Comparison of ENCODE assay signal across 16 cellular contexts in genomic region chr14:70788893-70789292, GRCh38. TPM values are rescaled to one million over a fixed set of nuclear protein-coding genes. Genes with fewer than 3 reads are reported as not detected.
DNase-seq lines count a peak whose midpoint lies in the region; ATAC-seq, FAIRE-seq and TF ChIP-seq lines count a peak whose summit lies in the region.
"Had no signal": no experiment of that assay in that cellular context is flagged by ENCODE, and none has a peak within 500 bp of the region (broad histone marks: within the 10 kb centered on the region; RNA-seq: fewer than 3 reads in every experiment).

No MANE protein-coding gene starts in this region.

- no peak overlapping the region for H3K4ac ChIP-seq in H9 (ENCODE audit: low read depth, low read length)

- H3K4me3 ChIP-seq in PC-3 (ENCODE audit: low read length) (no peak overlapping the region), astrocyte (ENCODE audit: insufficient read depth, low read depth, low read length) (no peak overlapping the region)
- H3K4me3 ChIP-seq: GM23338 had no signal

- no peaks in the 10 kb centered on the region for H3K4me1 Mint-ChIP-seq in astrocyte (ENCODE audit: low read depth, unreplicated experiment)
- H3K4me1 Mint-ChIP-seq in nephron, result peaks cover 36% of the 10 kb centered on the region
- H3K4me1 Mint-ChIP-seq in H9, result no peaks in the 10 kb centered on the region
- H3K4me1 Mint-ChIP-seq: GM23338 had no signal

- H3K79me2 ChIP-seq in PC-3 (ENCODE audit: low read length) (peaks cover 80% of the 10 kb centered on the region), astrocyte (ENCODE audit: insufficient read depth, low read length) (no peaks in the 10 kb centered on the region), H9 (ENCODE audit: insufficient read depth, low read length) (no peaks in the 10 kb centered on the region; the same call in 1 of the 2 replicates)

- H3F3A ChIP-seq in PC-3 (ENCODE audit: low read length, unreplicated experiment), result no peaks in the 10 kb centered on the region

- TF ChIP-seq CTCF in PC-3 (conservative IDR thresholded peaks at IDR 0.05; ENCODE audit: low read depth, low read length) (no peak), astrocyte (IDR thresholded peaks at IDR 0.05; ENCODE audit: insufficient read depth, low read depth, low read length) (no peak), nephron (IDR thresholded peaks at IDR 0.05; ENCODE audit: unreplicated experiment in 3 of 3) (no peak), H9 (conservative IDR thresholded peaks at IDR 0.05) (no peak)

- no peak overlapping the region for H2BK5ac ChIP-seq in H9 (ENCODE audit: insufficient read length, low read length)

- peaks cover 3% of the 10 kb centered on the region for H3K79me1 ChIP-seq in H9 (ENCODE audit: insufficient read depth, low read depth, low read length, poor library complexity, severe bottlenecking)

- peaks cover 3% of the 10 kb centered on the region for H3K9me3 Mint-ChIP-seq in astrocyte (ENCODE audit: unreplicated experiment)
- H3K9me3 Mint-ChIP-seq in nephron, result no peaks in the 10 kb centered on the region
- no peaks in the 10 kb centered on the region for H3K9me3 Mint-ChIP-seq in H9
- H3K9me3 Mint-ChIP-seq: GM23338 had no signal

- no peak overlapping the region for H2AFZ ChIP-seq in PC-3 (ENCODE audit: low read length)
- no peak overlapping the region for H2AFZ ChIP-seq in astrocyte (ENCODE audit: low read depth, low read length)
- no peak overlapping the region for H2AFZ ChIP-seq in H9 (ENCODE audit: low read length)
- H2AFZ ChIP-seq: GM23338 had no signal

- POLR2A ChIA-PET in PC-3 (lab: Charles Lee; ENCODE audit: unreplicated experiment), result no interaction called here

- H2BK20ac ChIP-seq in H9 (ENCODE audit: low read depth, low read length, poor library complexity, severe bottlenecking), result no peak overlapping the region

- no peak overlapping the region for H3K18ac ChIP-seq in H9 (ENCODE audit: insufficient read length, low read depth, low read length)

- ATAC-seq in PC-3 (no peak), HG03196 (IDR thresholded peaks at IDR 0.05; ENCODE audit: unreplicated experiment) (no peak), HG03571 (IDR thresholded peaks at IDR 0.05; ENCODE audit: unreplicated experiment) (no peak), HG02852 (IDR thresholded peaks at IDR 0.05; ENCODE audit: unreplicated experiment) (no peak)
- ATAC-seq: GM23338, HepG2, Panc1 had no signal

- H3K36me3 ChIP-seq in PC-3 (ENCODE audit: low read depth, low read length) (peaks cover 26% of the 10 kb centered on the region), astrocyte (ENCODE audit: insufficient read depth, low read length) (no peaks in the 10 kb centered on the region)

- no peak overlapping the region for H4K5ac ChIP-seq in H9 (ENCODE audit: insufficient read length, low read depth, low read length)

- no peak overlapping the region for H3T11ph ChIP-seq in H9 (ENCODE audit: low read length)

- no peaks in the 10 kb centered on the region for H4K20me1 ChIP-seq in PC-3 (ENCODE audit: low read length)
- no peaks in the 10 kb centered on the region for H4K20me1 ChIP-seq in astrocyte (ENCODE audit: insufficient read depth, low read length)
- no peaks in the 10 kb centered on the region for H4K20me1 ChIP-seq in H9 (ENCODE audit: control insufficient read depth, insufficient read depth, insufficient read length)

- no peak overlapping the region for H4K8ac ChIP-seq in H9 (replicated peaks; ENCODE audit: insufficient read length, low read depth, low read length)

- DNase-seq in PC-3, result no peak
- no peak for DNase-seq in astrocyte (ENCODE audit: low read depth)
- no peak for DNase-seq in H9
- DNase-seq: COR-L47, DMS153, KG1, NCI-H1436, NCI-H2029 treated with DMSO at 0.1 percent for 48 hours, SHP77 had no signal

- WGBS in H9 (ENCODE audit: extremely low coverage, insufficient read length, low lambda C conversion rate), result no CpG with 5 or more reads among the region's 6 CpGs

- no peak overlapping the region for H4K91ac ChIP-seq in H9 (ENCODE audit: insufficient read length, low read depth, low read length)

- no peak overlapping the region for H3K14ac ChIP-seq in H9 (ENCODE audit: insufficient read depth, low read length)

- intact Hi-C loops in PC-3 (cut with micrococcal nuclease), result no loop called here

- no peak overlapping the region for H2BK120ac ChIP-seq in H9 (ENCODE audit: low read depth, low read length, poor library complexity, severe bottlenecking)

- H3K27me3 ChIP-seq in PC-3 (ENCODE audit: low read length), result no peaks in the 10 kb centered on the region
- H3K27me3 ChIP-seq in astrocyte (ENCODE audit: insufficient read depth, low read length), result no peaks in the 10 kb centered on the region
- no peaks in the 10 kb centered on the region for H3K27me3 ChIP-seq in H9 (ENCODE audit: insufficient read depth, low read length)

- H3K9ac ChIP-seq in PC-3 (ENCODE audit: low read length) (no peak overlapping the region), astrocyte (ENCODE audit: low read length) (no peak overlapping the region), H9 (ENCODE audit: extremely low read depth, insufficient read length, low read length) (no peak overlapping the region)

- H3K23ac ChIP-seq in H9 (ENCODE audit: insufficient read length, low read depth, low read length), result no peak overlapping the region

- FAIRE-seq in astrocyte (lab: Jason Lieb, UNC), result no peak
- FAIRE-seq: HepG2 had no signal

- H3K9me3 ChIP-seq in PC-3 (ENCODE audit: low read length) (no peaks in the 10 kb centered on the region), astrocyte (ENCODE audit: insufficient read depth, low read depth, low read length) (no peaks in the 10 kb centered on the region), H9 (ENCODE audit: control insufficient read depth, low read depth, low read length) (no peaks in the 10 kb centered on the region)

- no TSS peak for BruUV-seq in PC-3 (replicated peaks; lab: Mats Ljungman, UMichigan)

- H2AK5ac ChIP-seq in H9 (ENCODE audit: insufficient read length, low read length), result no peak overlapping the region

- CTCF ChIA-PET in PC-3 (lab: Charles Lee), result interaction anchor here (0.5 to 1.1 kb wide), 3 partner anchors 20 to 29 kb away, joined by 3 to 5 read pairs (median 4); partner anchors contain the start of gene MAP3K9

- peak overlapping the region; percentile 36 for H3K27ac ChIP-seq in PC-3 (ENCODE audit: low read length)
- H3K27ac ChIP-seq in astrocyte (ENCODE audit: low read depth, low read length), result no peak overlapping the region
- no peak overlapping the region for H3K27ac ChIP-seq in H9 (ENCODE audit: insufficient read length, low read depth, low read length)

- H3K36me3 Mint-ChIP-seq in astrocyte (ENCODE audit: low read depth, unreplicated experiment), result peaks cover 25% of the 10 kb centered on the region
- peaks cover 16% of the 10 kb centered on the region for H3K36me3 Mint-ChIP-seq in nephron (ENCODE audit: low read depth)
- H3K36me3 Mint-ChIP-seq in H9 (ENCODE audit: insufficient read depth in 1 of 3, low read depth in 3 of 3), result peaks cover 8 to 39% (median 31%) of the 10 kb centered on the region in 3 experiments; a peak in 6 of 7 replicates

- no peaks in the 10 kb centered on the region for H3K23me2 ChIP-seq in H9 (ENCODE audit: insufficient read length, low read depth, low read length, poor library complexity, severe bottlenecking)

- H3K27me3 Mint-ChIP-seq in astrocyte (ENCODE audit: low read depth, unreplicated experiment), result no peaks in the 10 kb centered on the region
- H3K27me3 Mint-ChIP-seq in nephron (ENCODE audit: low read depth), result peaks cover 3% of the 10 kb centered on the region
- no peaks in the 10 kb centered on the region for H3K27me3 Mint-ChIP-seq in H9 (ENCODE audit: low read depth)

- H3K9me2 ChIP-seq in PC-3 (replicated peaks; ENCODE audit: low read length), result no peaks in the 10 kb centered on the region

- H3K4me3 Mint-ChIP-seq in astrocyte (ENCODE audit: unreplicated experiment), result no peak overlapping the region
- H3K4me3 Mint-ChIP-seq in nephron, result no peak overlapping the region
- H3K4me3 Mint-ChIP-seq in H9, result no peak overlapping the region
- H3K4me3 Mint-ChIP-seq: GM23338 had no signal

- peaks cover 29% of the 10 kb centered on the region for H3K4me1 ChIP-seq in PC-3 (ENCODE audit: insufficient read depth, low read length)
- H3K4me1 ChIP-seq in astrocyte (ENCODE audit: insufficient read depth, low read length), result no peaks in the 10 kb centered on the region
- no peaks in the 10 kb centered on the region for H3K4me1 ChIP-seq in H9 (ENCODE audit: insufficient read depth, low read length)

- H3K4me2 ChIP-seq in PC-3 (ENCODE audit: low read length) (peak overlapping the region; percentile 47), astrocyte (ENCODE audit: low read length) (peak overlapping the region; percentile 31), H9 (ENCODE audit: insufficient read depth, insufficient read length, low read length) (no peak overlapping the region)
- H3K4me2 ChIP-seq: GM23338 had no signal

- no peak overlapping the region for H3K27ac Mint-ChIP-seq in astrocyte (ENCODE audit: unreplicated experiment)
- H3K27ac Mint-ChIP-seq in nephron, result peak overlapping the region; percentile 6 to 78 (median 8)
- H3K27ac Mint-ChIP-seq in H9, result no peak overlapping the region
- H3K27ac Mint-ChIP-seq: GM23338 had no signal

- H2BK12ac ChIP-seq in H9 (ENCODE audit: insufficient read length, low read depth, low read length), result no peak overlapping the region

- H2BK15ac ChIP-seq in H9 (ENCODE audit: low read depth, low read length), result no peak overlapping the region

- H3K56ac ChIP-seq in H9 (ENCODE audit: insufficient read length, low read depth, low read length), result no peak overlapping the region

RNA-seq across cellular contexts. Expression of gene MAP3K9, which starts 20.4 kb away (rescaled TPM):
- 13.4 and 14.3 TPM in 2 replicates for total RNA-seq in PC-3 (2014; rRNA removed)
- 10.7 and 13.0 TPM in 2 replicates for total RNA-seq in astrocyte
- 18.3 and 20.0 TPM in 2 replicates for total RNA-seq in H9 (2021)

Comparison
In these comparisons a context has a peak if more than half of its experiments do, and no peak if none do; other contexts are left out.
1. H3K27ac Mint-ChIP-seq: peak in nephron (3 of 3); none in astrocyte (single experiment) and H9 (0 of 3).